Comparison of ENCODE assay signal across 8 cellular contexts in the genomic region with DNA sequence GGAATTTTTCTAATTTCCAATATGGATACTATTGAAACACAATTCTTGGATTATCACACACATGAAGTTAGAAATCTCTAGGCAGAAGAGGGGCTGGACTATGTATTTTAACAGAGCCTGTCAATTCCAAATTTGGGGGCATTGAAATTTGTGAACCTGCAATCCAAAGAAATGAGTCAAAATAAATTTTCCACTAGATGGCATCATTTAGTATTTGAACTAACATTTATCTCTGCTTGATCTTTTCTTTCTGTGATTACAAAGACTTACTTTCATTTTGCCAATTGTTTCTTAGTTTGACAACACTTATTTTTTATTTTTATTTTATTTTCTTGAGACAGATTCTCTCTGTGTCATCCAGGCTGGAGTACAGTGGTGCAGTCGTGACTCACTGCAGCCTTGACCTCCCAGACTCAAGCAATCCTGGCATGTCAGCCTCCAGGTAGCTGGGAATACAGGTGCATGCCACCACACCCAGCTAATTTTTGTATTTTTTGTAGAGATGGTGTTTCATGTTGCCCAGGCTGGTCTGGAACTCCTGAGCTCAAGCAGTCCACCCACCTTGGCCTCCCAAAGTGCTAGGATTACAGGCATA. TPM values are rescaled to one million over a fixed set of nuclear protein-coding genes. Genes with fewer than 3 reads are reported as not detected.
DNase-seq lines count a peak whose midpoint lies in the region; ATAC-seq and TF ChIP-seq lines count a peak whose summit lies in the region.

No MANE protein-coding gene starts in this region.

- peak; percentile 18 for DNase-seq in ACHN
- DNase-seq in GM10248 (ENCODE audit: extremely low spot score) = peak; percentile 20
- no peak for DNase-seq in RWPE2 (ENCODE audit: low spot score)
- DNase-seq in fibroblast of the aortic adventitia (ENCODE audit: low read depth) = peak; percentile 40
- DNase-seq in sciatic nerve (ENCODE audit: low spot score) = no peak
- DNase-seq in ascending aorta (ENCODE audit: low spot score in 2 of 2) = no peak

- peaks cover 11% of the 10 kb centered on the region for H3K4me1 ChIP-seq in RWPE2 (ENCODE audit: insufficient read depth, poor library complexity, severe bottlenecking)
- peaks cover 0 to 16% of the 10 kb centered on the region in 2 donors for H3K4me1 ChIP-seq in ascending aorta

- H3K4me3 ChIP-seq in RWPE2 (ENCODE audit: severe bottlenecking) (no peak overlapping the region), fibroblast of the aortic adventitia (ENCODE audit: low read depth, low read length) (no peak overlapping the region), ascending aorta (peak overlapping the region in 1 of 2 donors; percentile 13)

- peak; percentile 32 for TF ChIP-seq CTCF in GM10248 (IDR thresholded peaks at IDR 0.05; ENCODE audit: control extremely low read depth, extremely low read depth, low read depth, missing control alignments)
- peak; percentile 63 for TF ChIP-seq CTCF in RWPE2 (IDR thresholded peaks at IDR 0.05; ENCODE audit: poor library complexity, severe bottlenecking)
- no peak for TF ChIP-seq CTCF in fibroblast of the aortic adventitia (IDR thresholded peaks at IDR 0.05; ENCODE audit: insufficient read depth, low read length)
- TF ChIP-seq CTCF in ascending aorta (IDR thresholded peaks at IDR 0.05) = peak in 1 of 3 experiments; percentile 35

- no peaks in the 10 kb centered on the region for H3K27me3 ChIP-seq in RWPE2 (ENCODE audit: insufficient read depth, poor library complexity, severe bottlenecking)
- H3K27me3 ChIP-seq in ascending aorta = no peaks in the 10 kb centered on the region

- intact Hi-C loops in sciatic nerve (cut with DNase I) (no loop called here), ascending aorta (cut with DNase I) (loop anchor here (10.0 kb wide), 2 partner anchors 298 to 1592 kb away; a partner anchor contains a TSS)

- H3K27ac ChIP-seq in RWPE2 (ENCODE audit: poor library complexity, severe bottlenecking) (no peak overlapping the region), ascending aorta (peak overlapping the region in 1 of 2 donors; percentile 87)

- in situ Hi-C loops in ACHN (cut with HindIII; ENCODE audit: low pct_ligation_motif_present, low pct_unique_long_range_greater_than_20kb, low sequenced_read_pairs) = no loop called here

- CTCF ChIA-PET in GM10248 (lab: Yijun Ruan, JAX) = interaction anchor here (0.6 to 6.8 kb wide), 9 partner anchors 10 to 497 kb away, joined by 3 to 47 read pairs (median 7); no protein-coding TSS in a partner anchor

- H3K9me3 ChIP-seq in RWPE2 (ENCODE audit: severe bottlenecking) (no peaks in the 10 kb centered on the region), ascending aorta (no peaks in the 10 kb centered on the region)

- POLR2A ChIA-PET in GM10248 (lab: Yijun Ruan, JAX) = interaction anchor here (0.6 kb wide), 1 partner anchor 70 kb away, joined by 3 read pairs; no protein-coding TSS in a partner anchor

- ATAC-seq in RWPE2 (ENCODE audit: low read depth) (peak; percentile 22; the same call in 1 of the 3 replicates), HG02970 (IDR thresholded peaks at IDR 0.05; ENCODE audit: low FRiP score, unreplicated experiment) (no peak), GM21390 (IDR thresholded peaks at IDR 0.05; ENCODE audit: unreplicated experiment) (no peak), sciatic nerve (no peak)

- H3K36me3 ChIP-seq in RWPE2 (ENCODE audit: low read depth) (peaks cover 14% of the 10 kb centered on the region), ascending aorta (peaks cover 3% of the 10 kb centered on the region in 2 donors)

RNA-seq across cellular contexts. Expression of a gene that starts 2.7 kb away (rescaled TPM):
- 69.7 and 81.9 TPM in 2 replicates for total RNA-seq in fibroblast of the aortic adventitia (ENCODE audit: low replicate concordance)
- 69.5 TPM for total RNA-seq in sciatic nerve
- total RNA-seq in ascending aorta = 91.6 TPM

Comparison
In these comparisons a context has a peak if more than half of its experiments do, and no peak if none do; other contexts are left out.
1. DNase-seq: peak in ACHN (single experiment), GM10248 (single experiment) and fibroblast of the aortic adventitia (single experiment); none in RWPE2 (single experiment), sciatic nerve (single experiment) and ascending aorta (0 of 2).